Comparison of ENCODE assay signal across 8 cellular contexts in genomic region chr7:100167912-100168323, GRCh38. TPM values are rescaled to one million over a fixed set of nuclear protein-coding genes. Genes with fewer than 3 reads are reported as not detected.
A peak's percentile ranks its signal among the peaks of the same experiment; 100 is the strongest.
DNase-seq lines count a peak whose midpoint lies in the region; ATAC-seq lines count a peak whose summit lies in the region.

No MANE protein-coding gene starts in this region.

- peaks cover 3% of the 10 kb centered on the region for H3K36me3 Mint-ChIP-seq in T-helper 2 cell treated with Interferon-gamma antibody and Interleukin-4, amounts not matched to agents 5 μg/mL and 100 μg/mL, for 36 hours (ENCODE audit: low read depth)
- no peaks in the 10 kb centered on the region for H3K36me3 Mint-ChIP-seq in activated naive CD4-positive, alpha-beta T cell treated with anti-CD3 and anti-CD28 coated beads, Interleukin-2, amount 50 U/mL, for 72 hours
- no peaks in the 10 kb centered on the region for H3K36me3 Mint-ChIP-seq in stimulated activated effector memory CD8-positive, alpha-beta T cell treated with anti-CD3 and anti-CD28 coated beads, Interleukin-12 subunit alpha, Interleukin-12 subunit beta, amount 100 ng/mL, for 72 hours

- H3K4me3 ChIP-seq in iPS-11a (ENCODE audit: low read depth, low read length): peak overlapping the region; percentile 21

- H3K27me3 Mint-ChIP-seq in T-helper 2 cell treated with Interferon-gamma antibody and Interleukin-4, amounts not matched to agents 5 μg/mL and 100 μg/mL, for 36 hours (ENCODE audit: low read depth): peaks cover 11% of the 10 kb centered on the region

- DNase-seq in T-helper 2 cell treated with Interferon-gamma antibody and Interleukin-4, amounts not matched to agents 5 μg/mL and 100 μg/mL, for 36 hours (ENCODE audit: low spot score): no peak
- DNase-seq in T-helper 2 cell (no peak), kidney glomerular epithelial cell (lab: John Stamatoyannopoulos, UW) (no peak), SW480 (ENCODE audit: low spot score) (no peak)
- DNase-seq in activated naive CD4-positive, alpha-beta T cell treated with anti-CD3 and anti-CD28 coated beads, Interleukin-2, amount 50 U/mL, for 72 hours (ENCODE audit: low spot score in 2 of 2): peak in 1 of 2 donors; percentile 29
- DNase-seq in stimulated activated effector memory CD8-positive, alpha-beta T cell treated with anti-CD3 and anti-CD28 coated beads, Interleukin-12 subunit alpha, Interleukin-12 subunit beta, amount 100 ng/mL, for 72 hours (ENCODE audit: low spot score in 2 of 2): no peak

- H3K9me3 Mint-ChIP-seq in T-helper 2 cell treated with Interferon-gamma antibody and Interleukin-4, amounts not matched to agents 5 μg/mL and 100 μg/mL, for 36 hours: no peaks in the 10 kb centered on the region
- H3K9me3 Mint-ChIP-seq in activated naive CD4-positive, alpha-beta T cell treated with anti-CD3 and anti-CD28 coated beads, Interleukin-2, amount 50 U/mL, for 72 hours: no peaks in the 10 kb centered on the region
- no peaks in the 10 kb centered on the region for H3K9me3 Mint-ChIP-seq in stimulated activated effector memory CD8-positive, alpha-beta T cell treated with anti-CD3 and anti-CD28 coated beads, Interleukin-12 subunit alpha, Interleukin-12 subunit beta, amount 100 ng/mL, for 72 hours

- peaks cover 59% of the 10 kb centered on the region for H3K4me1 Mint-ChIP-seq in T-helper 2 cell treated with Interferon-gamma antibody and Interleukin-4, amounts not matched to agents 5 μg/mL and 100 μg/mL, for 36 hours (ENCODE audit: low read depth)
- H3K4me1 Mint-ChIP-seq in stimulated activated effector memory CD8-positive, alpha-beta T cell treated with anti-CD3 and anti-CD28 coated beads, Interleukin-12 subunit alpha, Interleukin-12 subunit beta, amount 100 ng/mL, for 72 hours: peaks cover 61% of the 10 kb centered on the region

- peak overlapping the region; percentile 67 for H3K27ac Mint-ChIP-seq in T-helper 2 cell treated with Interferon-gamma antibody and Interleukin-4, amounts not matched to agents 5 μg/mL and 100 μg/mL, for 36 hours
- H3K27ac Mint-ChIP-seq in activated naive CD4-positive, alpha-beta T cell treated with anti-CD3 and anti-CD28 coated beads, Interleukin-2, amount 50 U/mL, for 72 hours: peak overlapping the region in 1 of 2 donors; percentile 80
- no peak overlapping the region for H3K27ac Mint-ChIP-seq in stimulated activated effector memory CD8-positive, alpha-beta T cell treated with anti-CD3 and anti-CD28 coated beads, Interleukin-12 subunit alpha, Interleukin-12 subunit beta, amount 100 ng/mL, for 72 hours

- H3K4me3 Mint-ChIP-seq in T-helper 2 cell treated with Interferon-gamma antibody and Interleukin-4, amounts not matched to agents 5 μg/mL and 100 μg/mL, for 36 hours: peak overlapping the region; percentile 71
- peak overlapping the region; percentile 56 for H3K4me3 Mint-ChIP-seq in stimulated activated effector memory CD8-positive, alpha-beta T cell treated with anti-CD3 and anti-CD28 coated beads, Interleukin-12 subunit alpha, Interleukin-12 subunit beta, amount 100 ng/mL, for 72 hours

- ATAC-seq in activated naive CD4-positive, alpha-beta T cell treated with anti-CD3 and anti-CD28 coated beads, Interleukin-2, amount 50 U/mL, for 72 hours: peak; percentile 17 to 23
- ATAC-seq in stimulated activated effector memory CD8-positive, alpha-beta T cell treated with anti-CD3 and anti-CD28 coated beads, Interleukin-12 subunit alpha, Interleukin-12 subunit beta, amount 100 ng/mL, for 72 hours: no peak
- ATAC-seq in HG02852 (IDR thresholded peaks at IDR 0.05; ENCODE audit: unreplicated experiment): no peak

RNA-seq across cellular contexts. Expression of gene GAL3ST4, which starts 0.5 kb away (rescaled TPM):
- 10 to 100 TPM in 1 of 2 donors, 1 to 10 TPM in 1; 7.7 to 12.5 TPM for total RNA-seq in activated naive CD4-positive, alpha-beta T cell treated with anti-CD3 and anti-CD28 coated beads, Interleukin-2, amount 50 U/mL, for 72 hours

RNA-seq across cellular contexts. Expression of gene GPC2, which starts 9.3 kb away (rescaled TPM):
- 10 to 100 TPM in 1 of 2 donors, 1 to 10 TPM in 1; 7.0 to 18.9 TPM for total RNA-seq in activated naive CD4-positive, alpha-beta T cell treated with anti-CD3 and anti-CD28 coated beads, Interleukin-2, amount 50 U/mL, for 72 hours

RNA-seq across cellular contexts. Expression of gene TRAPPC14, which starts 9.4 kb away (rescaled TPM):
- total RNA-seq in activated naive CD4-positive, alpha-beta T cell treated with anti-CD3 and anti-CD28 coated beads, Interleukin-2, amount 50 U/mL, for 72 hours: 10 to 100 TPM; 17.1 to 32.8 TPM

RNA-seq across cellular contexts. Expression of gene STAG3, which starts 9.8 kb away (rescaled TPM):
- total RNA-seq in activated naive CD4-positive, alpha-beta T cell treated with anti-CD3 and anti-CD28 coated beads, Interleukin-2, amount 50 U/mL, for 72 hours: 10 to 100 TPM; 33.3 to 54.2 TPM

RNA-seq across cellular contexts. Expression of gene LAMTOR4, which starts 19.2 kb away (rescaled TPM):
- total RNA-seq in activated naive CD4-positive, alpha-beta T cell treated with anti-CD3 and anti-CD28 coated beads, Interleukin-2, amount 50 U/mL, for 72 hours: 100 to 1,000 TPM; 147 to 153 TPM

Comparison
In these comparisons a context has a peak if more than half of its experiments do, and no peak if none do; other contexts are left out.
1. ATAC-seq: peak in activated naive CD4-positive, alpha-beta T cell treated with anti-CD3 and anti-CD28 coated beads, Interleukin-2, amount 50 U/mL, for 72 hours (2 of 2); none in stimulated activated effector memory CD8-positive, alpha-beta T cell treated with anti-CD3 and anti-CD28 coated beads, Interleukin-12 subunit alpha, Interleukin-12 subunit beta, amount 100 ng/mL, for 72 hours (single experiment) and HG02852 (single experiment).